In the genomic region with DNA sequence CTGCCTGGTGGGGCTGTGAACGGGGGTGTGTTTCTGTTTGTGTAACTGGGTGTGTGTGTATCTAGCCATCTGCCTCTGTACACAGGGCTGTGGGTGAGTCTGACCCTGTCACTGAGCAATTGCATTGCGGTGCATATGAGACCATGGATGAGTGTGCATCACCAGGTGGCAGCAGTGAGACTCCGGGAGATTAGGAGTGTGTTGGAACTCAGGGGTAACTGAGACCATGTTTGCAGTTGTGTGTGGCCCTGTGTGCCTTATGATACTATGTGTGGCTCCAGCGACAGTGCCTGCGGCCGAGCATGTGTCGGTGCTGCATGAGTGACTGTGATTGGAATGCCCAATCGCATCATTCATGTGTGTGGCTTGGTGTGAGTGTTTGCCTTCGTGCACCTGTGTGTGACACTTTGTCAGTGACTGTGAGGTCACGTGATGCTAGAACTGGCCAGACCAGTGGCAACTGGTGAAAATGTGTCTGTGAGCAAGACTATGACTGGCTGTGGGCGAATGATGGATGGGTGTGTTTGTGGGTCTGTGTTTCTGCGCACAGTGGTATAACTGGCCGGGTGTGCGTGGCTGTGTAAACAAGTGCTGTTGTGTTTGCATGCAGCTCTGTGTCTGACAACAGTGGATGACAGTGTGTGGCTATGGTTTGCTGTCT, we compare ENCODE assay signal across 7 cellular contexts. TPM values are rescaled to one million over a fixed set of nuclear protein-coding genes. Genes with fewer than 3 reads are reported as not detected.
A peak's percentile ranks its signal among the peaks of the same experiment; 100 is the strongest.
DNase-seq lines count a peak whose midpoint lies in the region; ATAC-seq and TF ChIP-seq lines count a peak whose summit lies in the region.

No MANE protein-coding gene starts in this region.

- DNase-seq in GM10266 (ENCODE audit: extremely low spot score) (no peak), NCI-H82 treated with DMSO at 0.1 percent for 48 hours (lab: John Stamatoyannopoulos, UW; ENCODE audit: unreplicated experiment) (peak; percentile 42), fibroblast of mammary gland (ENCODE audit: low read depth) (peak; percentile 66), upper lobe of left lung (peak in 1 of 2 donors; percentile 82)
- peak; percentile 47 to 53 for DNase-seq in activated T-cell treated with anti-CD3 and anti-CD28 coated beads, Interleukin-2, amount 50 U/mL, for 72 hours

- H3K36me3 Mint-ChIP-seq in activated T-cell treated with anti-CD3 and anti-CD28 coated beads, Interleukin-2, amount 50 U/mL, for 72 hours (ENCODE audit: insufficient read depth in 2 of 2) = peaks cover 0 to 8% of the 10 kb centered on the region in 2 donors
- H3K36me3 Mint-ChIP-seq in nephron (ENCODE audit: low read depth) = peaks cover 17% of the 10 kb centered on the region

- no peak overlapping the region for H3K27ac Mint-ChIP-seq in activated T-cell treated with anti-CD3 and anti-CD28 coated beads, Interleukin-2, amount 50 U/mL, for 72 hours
- peak overlapping the region in 2 of 3 experiments; percentile 49 to 79 for H3K27ac Mint-ChIP-seq in nephron

- H3K4me3 Mint-ChIP-seq in activated T-cell treated with anti-CD3 and anti-CD28 coated beads, Interleukin-2, amount 50 U/mL, for 72 hours = no peak overlapping the region
- no peak overlapping the region for H3K4me3 Mint-ChIP-seq in nephron

- no peak for TF ChIP-seq EP300 in upper lobe of left lung (IDR thresholded peaks at IDR 0.05)

- no peak for TF ChIP-seq POLR2A in upper lobe of left lung (IDR thresholded peaks at IDR 0.05)

- TF ChIP-seq CTCF in GM10266 (IDR thresholded peaks at IDR 0.05; ENCODE audit: control insufficient read depth, insufficient read depth, low read depth, missing control alignments) (peak; percentile 62), fibroblast of mammary gland (conservative IDR thresholded peaks at IDR 0.05; ENCODE audit: control insufficient read depth, insufficient read depth, low read depth, low read length) (peak; percentile 72), nephron (IDR thresholded peaks at IDR 0.05; ENCODE audit: unreplicated experiment in 3 of 3) (peak; percentile 49 to 60 (median 59)), upper lobe of left lung (IDR thresholded peaks at IDR 0.05) (peak; percentile 32 to 77 (median 64))

- H3K27me3 ChIP-seq in upper lobe of left lung = no peaks in the 10 kb centered on the region

- 73 to 75% methylated on average over 13 to 14 of the region's 14 CpGs for WGBS in upper lobe of left lung, 2 donors

- H3K4me1 Mint-ChIP-seq in activated T-cell treated with anti-CD3 and anti-CD28 coated beads, Interleukin-2, amount 50 U/mL, for 72 hours (ENCODE audit: low read depth) = peaks cover 18% of the 10 kb centered on the region
- H3K4me1 Mint-ChIP-seq in nephron = peaks cover 15% of the 10 kb centered on the region

- no peaks in the 10 kb centered on the region for H3K9me3 Mint-ChIP-seq in activated T-cell treated with anti-CD3 and anti-CD28 coated beads, Interleukin-2, amount 50 U/mL, for 72 hours
- H3K9me3 Mint-ChIP-seq in nephron = no peaks in the 10 kb centered on the region

- H3K4me3 ChIP-seq in fibroblast of mammary gland (ENCODE audit: control insufficient read depth, low read depth, low read length) = no peak overlapping the region
- H3K4me3 ChIP-seq in upper lobe of left lung = no peak overlapping the region

- peak; percentile 53 for ATAC-seq in HG02798 (IDR thresholded peaks at IDR 0.05; ENCODE audit: poor library complexity, unreplicated experiment)
- ATAC-seq in activated T-cell treated with anti-CD3 and anti-CD28 coated beads, Interleukin-2, amount 50 U/mL, for 72 hours (replicated peaks in 1 of 2) = peak; percentile 65 to 68
- ATAC-seq in upper lobe of left lung (ENCODE audit: low FRiP score in 2 of 2) = peak; percentile 75 to 77

- H3K27ac ChIP-seq in upper lobe of left lung = peak overlapping the region in 2 of 4 donors; percentile 5 to 55

- H3K27me3 Mint-ChIP-seq in activated T-cell treated with anti-CD3 and anti-CD28 coated beads, Interleukin-2, amount 50 U/mL, for 72 hours (ENCODE audit: low read depth) = no peaks in the 10 kb centered on the region
- no peaks in the 10 kb centered on the region for H3K27me3 Mint-ChIP-seq in nephron (ENCODE audit: low read depth)

- peaks cover 3 to 15% (median 8%) of the 10 kb centered on the region in 4 donors for H3K4me1 ChIP-seq in upper lobe of left lung

- H3K36me3 ChIP-seq in upper lobe of left lung = peaks cover 2 to 61% (median 39%) of the 10 kb centered on the region in 4 donors

- H3K9me3 ChIP-seq in upper lobe of left lung = no peaks in the 10 kb centered on the region

RNA-seq across cellular contexts. Expression of a gene that starts 14.0 kb away (rescaled TPM):
- 10 to 100 TPM; 12.5 to 16.1 TPM for total RNA-seq in activated T-cell treated with anti-CD3 and anti-CD28 coated beads, Interleukin-2, amount 50 U/mL, for 72 hours
- total RNA-seq in upper lobe of left lung = 10 to 100 TPM in 5 of 6 donors, 1 to 10 TPM in 1; 5.6 to 41.9 (median 19.0) TPM

RNA-seq across cellular contexts. Expression of a gene that starts 24.9 kb away (rescaled TPM):
- 10 to 100 TPM; 15.4 to 16.8 TPM for total RNA-seq in activated T-cell treated with anti-CD3 and anti-CD28 coated beads, Interleukin-2, amount 50 U/mL, for 72 hours
- 10 to 100 TPM; 20.8 to 80.1 (median 36.1) TPM for total RNA-seq in upper lobe of left lung

RNA-seq across cellular contexts. Expression of a gene that starts 34.5 kb away (rescaled TPM):
- total RNA-seq in activated T-cell treated with anti-CD3 and anti-CD28 coated beads, Interleukin-2, amount 50 U/mL, for 72 hours = under 1 TPM; 0.43 to 0.81 TPM
- total RNA-seq in upper lobe of left lung = 10 to 100 TPM in 3 of 6 donors, 1 to 10 TPM in 3; 2.3 to 34.8 (median 14.3) TPM
